In the genomic region with DNA sequence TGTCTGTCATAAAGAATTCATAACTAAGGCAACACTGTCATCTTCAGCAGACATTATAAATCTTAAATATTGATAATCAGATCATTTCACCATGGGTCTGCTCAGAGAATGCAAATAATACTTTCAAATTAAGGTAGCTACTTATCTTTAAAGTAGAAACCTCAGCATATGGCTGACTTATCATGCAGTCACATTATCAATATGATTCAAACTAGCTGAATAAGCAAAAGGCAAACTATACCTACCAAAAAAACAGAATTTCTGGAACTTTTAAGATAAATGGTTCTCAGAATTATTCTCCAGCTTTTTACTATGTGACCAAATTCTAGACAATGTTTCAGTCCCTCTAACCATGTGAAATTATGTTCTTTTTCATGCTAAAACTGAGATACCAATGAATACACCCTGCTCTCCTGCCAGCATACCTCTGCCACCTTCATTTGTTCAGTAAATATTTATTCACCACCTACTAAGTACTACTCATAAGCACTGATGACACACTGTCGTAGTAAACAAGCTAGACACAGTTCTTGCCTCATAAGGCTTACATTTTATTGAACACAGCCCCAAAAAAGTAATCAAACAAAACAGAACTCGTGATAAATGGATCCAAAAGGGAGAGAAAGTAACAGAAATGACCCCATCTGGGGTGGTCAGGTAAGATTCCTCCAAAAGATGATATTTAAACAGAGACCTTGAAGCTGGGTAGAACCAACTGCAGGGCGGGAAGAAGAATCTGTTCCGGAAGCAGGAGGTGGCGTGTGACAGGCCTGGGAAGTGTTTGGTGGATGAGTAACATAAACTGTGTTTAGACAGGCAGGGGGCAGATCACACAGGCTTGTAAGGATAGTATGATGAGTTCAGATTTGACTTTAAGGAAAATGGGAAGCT, we compare ENCODE assay signal across 10 cellular contexts. TPM values are rescaled to one million over a fixed set of nuclear protein-coding genes. Genes with fewer than 3 reads are reported as not detected.
DNase-seq lines count a peak whose midpoint lies in the region; ATAC-seq and TF ChIP-seq lines count a peak whose summit lies in the region.
"Had no signal": no experiment of that assay in that cellular context is flagged by ENCODE, and none has a peak within 500 bp of the region (broad histone marks: within the 10 kb centered on the region; RNA-seq: fewer than 3 reads in every experiment).

No MANE protein-coding gene starts in this region.

- DNase-seq in EH (ENCODE audit: low read depth), result peak; percentile 88
- no peak for DNase-seq in SK-N-SH
- DNase-seq in fibroblast of lung (ENCODE audit: low read depth in 2 of 2), result peak; percentile 54 to 83
- peak; percentile 43 for DNase-seq in mesendoderm
- no peak for DNase-seq in omental fat pad (ENCODE audit: low spot score)
- no peak for DNase-seq in GM19238 (ENCODE audit: insufficient read length, low spot score)
- no peak for DNase-seq in NCI-H1930 (lab: John Stamatoyannopoulos, UW)
- DNase-seq: KBM-7, pancreas had no signal

- no peak overlapping the region for H4K5ac ChIP-seq in mesendoderm (ENCODE audit: low read length)

- H2AK5ac ChIP-seq in mesendoderm (ENCODE audit: low read length), result no peak overlapping the region

- no peak overlapping the region for H3K4ac ChIP-seq in mesendoderm (ENCODE audit: low read depth, low read length)

- H3K36me3 ChIP-seq in SK-N-SH (replicated peaks in 1 of 2; ENCODE audit: control insufficient read depth in 1 of 2, insufficient read depth in 2 of 2, low read length in 1 of 2) (no peaks in the 10 kb centered on the region), fibroblast of lung (ENCODE audit: control insufficient read depth, insufficient read depth, low read length) (no peaks in the 10 kb centered on the region), mesendoderm (ENCODE audit: control insufficient read depth, insufficient read depth, low read length) (no peaks in the 10 kb centered on the region)
- H3K36me3 ChIP-seq: pancreas had no signal

- H3K79me2 ChIP-seq in SK-N-SH (ENCODE audit: insufficient read depth), result peaks cover 83% of the 10 kb centered on the region
- peaks cover 24% of the 10 kb centered on the region for H3K79me2 ChIP-seq in fibroblast of lung (ENCODE audit: control insufficient read depth, insufficient read depth, low read length)
- no peaks in the 10 kb centered on the region for H3K79me2 ChIP-seq in mesendoderm (ENCODE audit: control insufficient read depth, insufficient read depth, low read length)

- H2AFZ ChIP-seq in SK-N-SH (ENCODE audit: low read depth) (no peak overlapping the region), fibroblast of lung (ENCODE audit: low read length) (no peak overlapping the region)

- TF ChIP-seq EP300 in SK-N-SH (IDR thresholded peaks at IDR 0.05; ENCODE audit: borderline replicate concordance in 1 of 2, low read depth in 1 of 2, low read length in 1 of 2), result no peak

- H3K27ac ChIP-seq in SK-N-SH (ENCODE audit: low read depth in 2 of 2, low read length in 1 of 2), result peak overlapping the region; percentile 29 to 74; a peak in 3 of 4 replicates
- H3K27ac ChIP-seq in fibroblast of lung (ENCODE audit: insufficient read depth, low read length), result peak overlapping the region; percentile 10
- H3K27ac ChIP-seq in mesendoderm (ENCODE audit: low read depth, low read length), result no peak overlapping the region
- H3K27ac ChIP-seq: pancreas had no signal

- H3F3A ChIP-seq in SK-N-SH (replicated peaks; ENCODE audit: insufficient read depth), result peaks cover 14% of the 10 kb centered on the region

- no peak overlapping the region for H2BK120ac ChIP-seq in mesendoderm (ENCODE audit: low read depth, low read length)

- H3K27me3 ChIP-seq in SK-N-SH (ENCODE audit: insufficient read depth), result no peaks in the 10 kb centered on the region
- no peaks in the 10 kb centered on the region for H3K27me3 ChIP-seq in fibroblast of lung (ENCODE audit: control insufficient read depth, insufficient read depth, low read length)
- no peaks in the 10 kb centered on the region for H3K27me3 ChIP-seq in mesendoderm (ENCODE audit: insufficient read depth, low read length, poor library complexity)
- H3K27me3 ChIP-seq: pancreas had no signal

- 45% methylated on average over 5 of the region's 5 CpGs for WGBS in SK-N-SH (ENCODE audit: low lambda C conversion rate)
- no CpG with 5 or more reads among the region's 5 CpGs for WGBS in mesendoderm (ENCODE audit: extremely low coverage, insufficient coverage, low lambda C conversion rate)

- no peak overlapping the region; the same call in 1 of the 2 replicates for H3K9ac ChIP-seq in SK-N-SH
- no peak overlapping the region for H3K9ac ChIP-seq in fibroblast of lung (ENCODE audit: insufficient read depth, low read length)
- H3K9ac ChIP-seq in mesendoderm (ENCODE audit: low read length), result no peak overlapping the region

- TF ChIP-seq CTCF in SK-N-SH (IDR thresholded peaks at IDR 0.05) (peak; percentile 11; the same call in 1 of the 2 replicates), fibroblast of lung (conservative IDR thresholded peaks at IDR 0.05 in 1 of 2, IDR thresholded peaks at IDR 0.05 in 1 of 2; ENCODE audit: low read depth in 1 of 2, low read length in 2 of 2) (no peak), omental fat pad (IDR thresholded peaks at IDR 0.05) (no peak)

- H2BK15ac ChIP-seq in mesendoderm (replicated peaks; ENCODE audit: low read depth), result no peak overlapping the region

- CTCF ChIA-PET in SK-N-SH (lab: Yijun Ruan, JAX), result interaction anchor here (1.1 kb wide), 1 partner anchor 217 kb away, joined by 3 read pairs; no protein-coding TSS in a partner anchor

- no peak overlapping the region for H4K8ac ChIP-seq in mesendoderm (ENCODE audit: low read depth, low read length)

- no peaks in the 10 kb centered on the region for H3K79me1 ChIP-seq in mesendoderm (ENCODE audit: low read length)

- no peak overlapping the region for H3K23ac ChIP-seq in mesendoderm (ENCODE audit: low read length)

- peak overlapping the region; percentile 34 for H3K56ac ChIP-seq in mesendoderm (ENCODE audit: low read length)

- TF ChIP-seq RAD21 in SK-N-SH (IDR thresholded peaks at IDR 0.05; ENCODE audit: low read length), result no peak

- H3K4me1 ChIP-seq in SK-N-SH (ENCODE audit: control insufficient read depth in 1 of 2, insufficient read depth in 2 of 2, low read depth in 1 of 2, low read length in 1 of 2) (peaks cover 3 to 12% of the 10 kb centered on the region in 2 experiments; a peak in 3 of 4 replicates), fibroblast of lung (ENCODE audit: control insufficient read depth, extremely low read depth, insufficient read depth, low read length) (peaks cover 4% of the 10 kb centered on the region), mesendoderm (ENCODE audit: control insufficient read depth, low read depth, low read length) (no peaks in the 10 kb centered on the region)
- H3K4me1 ChIP-seq: pancreas had no signal

- H3K18ac ChIP-seq in mesendoderm (ENCODE audit: low read length), result no peak overlapping the region

- H3K9me3 ChIP-seq in SK-N-SH (no peaks in the 10 kb centered on the region), fibroblast of lung (ENCODE audit: control insufficient read depth, insufficient read depth, low read depth, low read length) (no peaks in the 10 kb centered on the region)
- H3K9me3 ChIP-seq: pancreas had no signal

- H2BK5ac ChIP-seq in mesendoderm (ENCODE audit: low read length), result no peak overlapping the region

- no peaks in the 10 kb centered on the region for H3K9me2 ChIP-seq in SK-N-SH

- ATAC-seq in GM21717 (IDR thresholded peaks at IDR 0.05; ENCODE audit: unreplicated experiment), result no peak
- no peak for ATAC-seq in omental fat pad (ENCODE audit: low FRiP score)

- 0 out of 4 replicates have a peak overlapping the region, but pooled peaks of 1 of the 2 experiments have one; percentile 20 for H3K4me3 ChIP-seq in SK-N-SH (ENCODE audit: low read depth in 2 of 2, low read length in 1 of 2)
- H3K4me3 ChIP-seq in fibroblast of lung (replicated peaks in 1 of 4; ENCODE audit: control extremely low read depth in 1 of 4, insufficient read depth in 1 of 4, low read depth in 3 of 4, low read length in 4 of 4), result no peak overlapping the region
- H3K4me3 ChIP-seq in mesendoderm (ENCODE audit: low read length), result no peak overlapping the region
- H3K4me3 ChIP-seq: pancreas had no signal

- H4K20me1 ChIP-seq in SK-N-SH (ENCODE audit: insufficient read depth) (no peaks in the 10 kb centered on the region; the same call in 1 of the 2 replicates), fibroblast of lung (ENCODE audit: control insufficient read depth, extremely low read depth, insufficient read depth, low read length) (no peaks in the 10 kb centered on the region)

- POLR2A ChIA-PET in SK-N-SH (lab: Yijun Ruan, JAX), result no interaction called here

- H3K4me2 ChIP-seq in SK-N-SH (peak overlapping the region; percentile 48), fibroblast of lung (ENCODE audit: extremely low read depth, insufficient read depth, low read length) (peak overlapping the region; percentile 29), mesendoderm (ENCODE audit: low read length) (no peak overlapping the region)

TF ChIP-seq in SK-N-SH, 30 proteins besides CTCF, POLR2A, EP300 and RAD21 (continues in another document):
- TF ChIP-seq TCF12 (IDR thresholded peaks at IDR 0.05), result peak; percentile 58
- no peak for TF ChIP-seq RCOR1 (IDR thresholded peaks at IDR 0.05; ENCODE audit: low read length)
- TF ChIP-seq, protein P1, sequence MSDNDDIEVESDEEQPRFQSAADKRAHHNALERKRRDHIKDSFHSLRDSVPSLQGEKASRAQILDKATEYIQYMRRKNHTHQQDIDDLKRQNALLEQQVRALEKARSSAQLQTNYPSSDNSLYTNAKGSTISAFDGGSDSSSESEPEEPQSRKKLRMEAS (IDR thresholded peaks at IDR 0.05; ENCODE audit: low read depth), result 0 out of 2 replicates have a peak, but pooled peaks have one; percentile 30
- TF ChIP-seq, protein P2, sequence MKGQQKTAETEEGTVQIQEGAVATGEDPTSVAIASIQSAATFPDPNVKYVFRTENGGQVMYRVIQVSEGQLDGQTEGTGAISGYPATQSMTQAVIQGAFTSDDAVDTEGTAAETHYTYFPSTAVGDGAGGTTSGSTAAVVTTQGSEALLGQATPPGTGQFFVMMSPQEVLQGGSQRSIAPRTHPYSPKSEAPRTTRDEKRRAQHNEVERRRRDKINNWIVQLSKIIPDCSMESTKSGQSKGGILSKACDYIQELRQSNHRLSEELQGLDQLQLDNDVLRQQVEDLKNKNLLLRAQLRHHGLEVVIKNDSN (IDR thresholded peaks at IDR 0.05; ENCODE audit: borderline replicate concordance, low read depth), result no peak

RNA-seq across cellular contexts. Expression of a gene that starts 17.7 kb away (rescaled TPM):
- 6.7 and 8.4 TPM in 2 replicates for polyA plus RNA-seq in SK-N-SH (2012; rRNA removed)
- 7.2 and 7.9 TPM in 2 replicates for polyA plus RNA-seq in SK-N-SH (2012; cell fraction: cytosol; rRNA removed)
- polyA plus RNA-seq in SK-N-SH (2012; cell fraction: nucleus; rRNA removed), result 10.2 and 17.8 TPM in 2 replicates
- 28.8 and 31.0 TPM in 2 replicates for total RNA-seq in fibroblast of lung
- polyA plus RNA-seq in fibroblast of lung, result 16.5 and 19.0 TPM in 2 replicates
- polyA plus RNA-seq in fibroblast of lung (2012), result 13.0 and 13.7 TPM in 2 replicates
- 7.4 and 16.3 TPM in 2 replicates for polyA minus RNA-seq in fibroblast of lung (ENCODE audit: low replicate concordance)
- 10.2 TPM for polyA plus RNA-seq in mesendoderm (2013, experiment 1 of 2)
- polyA plus RNA-seq in mesendoderm (2013, experiment 2 of 2), result 9.7 TPM
- 10 to 100 TPM; 16.8 to 29.2 (median 24.8) TPM for total RNA-seq in omental fat pad

Comparison
In these comparisons a context has a peak if more than half of its experiments do, and no peak if none do; other contexts are left out.
1. DNase-seq: peak in EH (single experiment), fibroblast of lung (2 of 2) and mesendoderm (single experiment); none in SK-N-SH (single experiment), omental fat pad (single experiment), GM19238 (single experiment) and NCI-H1930 (0 of 2).